ENCODE assay signal across 17 cellular contexts in genomic region chr5:6757414-6757969, GRCh38. TPM values are rescaled to one million over a fixed set of nuclear protein-coding genes. Genes with fewer than 3 reads are reported as not detected.
DNase-seq lines count a peak whose midpoint lies in the region; ATAC-seq, FAIRE-seq and TF ChIP-seq lines count a peak whose summit lies in the region.
"Had no signal": no experiment of that assay in that cellular context is flagged by ENCODE, and none has a peak within 500 bp of the region (broad histone marks: within the 10 kb centered on the region; RNA-seq: fewer than 3 reads in every experiment).

No MANE protein-coding gene starts in this region.

- H3K27me3 ChIP-seq in adipocyte (replicated peaks; ENCODE audit: control insufficient read depth, insufficient read depth, low read length) = no peaks in the 10 kb centered on the region
- no peaks in the 10 kb centered on the region for H3K27me3 ChIP-seq in liver (ENCODE audit: control insufficient read depth in 4 of 4, insufficient read depth in 4 of 4, low read length in 3 of 4)
- H3K27me3 ChIP-seq: BLaER1 treated with 17β-estradiol and CSF1 and Interleukin-3, amounts not matched to agents 10 nM and 100 nM had no signal

- 0 out of 6 replicates have a peak overlapping the region, but pooled peaks of 1 of the 2 experiments have one; percentile 27 for H3K27ac ChIP-seq in A549
- H3K27ac ChIP-seq in liver (ENCODE audit: low read depth in 1 of 2, low read length in 2 of 2) = peak overlapping the region; percentile 33 to 47
- H3K27ac ChIP-seq: BLaER1 treated with 17β-estradiol and CSF1 and Interleukin-3, amounts not matched to agents 10 nM and 100 nM; HL-60 had no signal

- peaks cover 0 to 1% of the 10 kb centered on the region in 2 donors for H3K9me3 Mint-ChIP-seq in stimulated activated naive B cell treated with anti-CD40 and anti-IgM and Interleukin-4, amounts not matched to agents 10 μg/mL and 1 μg/mL and 100 μg/mL, for 72 hours
- H3K9me3 Mint-ChIP-seq: CD4-positive, CD25-positive, alpha-beta regulatory T cell; HFFc6 had no signal

- TF ChIP-seq CTCF in A549 (IDR thresholded peaks at IDR 0.05) = no peak
- no peak for TF ChIP-seq CTCF in liver (IDR thresholded peaks at IDR 0.05; ENCODE audit: low read depth, low read length, missing input control)

- no peak for TF ChIP-seq POLR2A in A549 (IDR thresholded peaks at IDR 0.05; ENCODE audit: low read length)

- H3K4me3 ChIP-seq in A549 = no peak overlapping the region
- H3K4me3 ChIP-seq in adipocyte (ENCODE audit: low read length) = no peak overlapping the region
- no peak overlapping the region for H3K4me3 ChIP-seq in liver (ENCODE audit: low read depth in 1 of 3, low read length in 3 of 3)
- H3K4me3 ChIP-seq: BLaER1 treated with 17β-estradiol and CSF1 and Interleukin-3, amounts not matched to agents 10 nM and 100 nM had no signal

- peaks cover 45 to 67% of the 10 kb centered on the region in 2 donors for H3K36me3 Mint-ChIP-seq in stimulated activated naive B cell treated with anti-CD40 and anti-IgM and Interleukin-4, amounts not matched to agents 10 μg/mL and 1 μg/mL and 100 μg/mL, for 72 hours

- no peak overlapping the region for H3K4me2 ChIP-seq in A549
- H3K4me2 ChIP-seq: BLaER1 treated with 17β-estradiol and CSF1 and Interleukin-3, amounts not matched to agents 10 nM and 100 nM had no signal

- H3K9me3 ChIP-seq in A549 (no peaks in the 10 kb centered on the region), adipocyte (ENCODE audit: control insufficient read depth, low read length) (no peaks in the 10 kb centered on the region), liver (ENCODE audit: control insufficient read depth in 4 of 4, low read length in 3 of 4) (no peaks in the 10 kb centered on the region)

- peak overlapping the region; percentile 25 for H3K27ac Mint-ChIP-seq in stimulated activated naive B cell treated with anti-CD40 and anti-IgM and Interleukin-4, amounts not matched to agents 10 μg/mL and 1 μg/mL and 100 μg/mL, for 72 hours
- H3K27ac Mint-ChIP-seq: HFFc6 had no signal

- DNase-seq in A549 (ENCODE audit: low read depth in 1 of 2, low spot score in 1 of 2) = peak in 1 of 2 experiments; percentile 18
- peak; percentile 19 for DNase-seq in adipocyte (ENCODE audit: low read depth)
- no peak for DNase-seq in stimulated activated naive B cell treated with anti-CD40 and anti-IgM and Interleukin-4, amounts not matched to agents 10 μg/mL and 1 μg/mL and 100 μg/mL, for 72 hours
- no peak for DNase-seq in NCI-H2196 (lab: John Stamatoyannopoulos, UW; ENCODE audit: unreplicated experiment)
- no peak for DNase-seq in stimulated activated CD8-positive, alpha-beta memory T cell treated with anti-CD3 and anti-CD28 coated beads, Interleukin-4, amount 100 ng/mL, for 48 hours
- DNase-seq: 8988T; ACHN; CD4-positive, CD25-positive, alpha-beta regulatory T cell; DMS53; GF-D8; HCEC 1CT; HFFc6 had no signal

- 79% methylated on average over 8 of the region's 8 CpGs for WGBS in A549 (ENCODE audit: missing lambda C conversion rate)
- 67% methylated on average over 8 of the region's 8 CpGs for WGBS in liver

- no peak overlapping the region for H3K4me3 Mint-ChIP-seq in stimulated activated naive B cell treated with anti-CD40 and anti-IgM and Interleukin-4, amounts not matched to agents 10 μg/mL and 1 μg/mL and 100 μg/mL, for 72 hours
- H3K4me3 Mint-ChIP-seq: CD4-positive, CD25-positive, alpha-beta regulatory T cell; HFFc6 had no signal

- ATAC-seq in A549 (no peak), GM21723 (IDR thresholded peaks at IDR 0.05; ENCODE audit: unreplicated experiment) (no peak)
- ATAC-seq in stimulated activated naive B cell treated with anti-CD40 and anti-IgM and Interleukin-4, amounts not matched to agents 10 μg/mL and 1 μg/mL and 100 μg/mL, for 72 hours (replicated peaks) = no peak

- FAIRE-seq in A549 (lab: Jason Lieb, UNC) = no peak
- FAIRE-seq: GM19239 had no signal

- H3K4me1 ChIP-seq in A549 = peaks cover 11% of the 10 kb centered on the region
- H3K4me1 ChIP-seq in adipocyte (ENCODE audit: control insufficient read depth, insufficient read depth, low read length) = no peaks in the 10 kb centered on the region
- peaks cover 6 to 43% (median 32%) of the 10 kb centered on the region in 4 donors for H3K4me1 ChIP-seq in liver (ENCODE audit: control insufficient read depth in 4 of 4, insufficient read depth in 4 of 4, low read length in 3 of 4)

- no peaks in the 10 kb centered on the region for H3K27me3 Mint-ChIP-seq in stimulated activated naive B cell treated with anti-CD40 and anti-IgM and Interleukin-4, amounts not matched to agents 10 μg/mL and 1 μg/mL and 100 μg/mL, for 72 hours
- H3K27me3 Mint-ChIP-seq: CD4-positive, CD25-positive, alpha-beta regulatory T cell had no signal

- H3K4me1 Mint-ChIP-seq in stimulated activated naive B cell treated with anti-CD40 and anti-IgM and Interleukin-4, amounts not matched to agents 10 μg/mL and 1 μg/mL and 100 μg/mL, for 72 hours = peaks cover 2 to 7% of the 10 kb centered on the region in 2 donors
- H3K4me1 Mint-ChIP-seq: CD4-positive, CD25-positive, alpha-beta regulatory T cell had no signal

- POLR2A ChIA-PET in A549 (lab: Yijun Ruan, JAX) = no interaction called here

- TF ChIP-seq EP300 in A549 (IDR thresholded peaks at IDR 0.05) = no peak

- TF ChIP-seq RAD21 in A549 (conservative IDR thresholded peaks at IDR 0.05 in 1 of 2, IDR thresholded peaks at IDR 0.05 in 1 of 2) = no peak
- TF ChIP-seq RAD21 in liver (IDR thresholded peaks at IDR 0.05) = no peak

- H3K9ac ChIP-seq in adipocyte (ENCODE audit: low read length) (no peak overlapping the region), liver (ENCODE audit: low read depth in 1 of 2, low read length in 2 of 2) (no peak overlapping the region)
- H3K9ac ChIP-seq: BLaER1 treated with 17β-estradiol and CSF1 and Interleukin-3, amounts not matched to agents 10 nM and 100 nM had no signal

- H3K36me3 ChIP-seq in adipocyte (ENCODE audit: control insufficient read depth, insufficient read depth, low read length, severe bottlenecking) (peaks cover 65% of the 10 kb centered on the region), liver (ENCODE audit: control insufficient read depth in 4 of 4, insufficient read depth in 3 of 4, low read depth in 1 of 4, low read length in 3 of 4) (peaks cover 8 to 29% (median 26%) of the 10 kb centered on the region in 4 donors)

- CTCF ChIA-PET in A549 (lab: Yijun Ruan, JAX) = interaction anchor here (2.0 to 2.7 kb wide), 3 partner anchors 8 to 12 kb away, joined by 6 to 9 read pairs (median 7); no protein-coding TSS in a partner anchor

TF ChIP-seq in A549, 52 proteins besides CTCF, POLR2A, EP300 and RAD21:
- TF ChIP-seq RARB (CRISPR knock-in tag; IDR thresholded peaks at IDR 0.05) (no peak), GATA3 (IDR thresholded peaks at IDR 0.05; ENCODE audit: borderline replicate concordance) (no peak), ZFP36 (IDR thresholded peaks at IDR 0.05; ENCODE audit: borderline replicate concordance, partially characterized antibody) (no peak), EHMT2 (IDR thresholded peaks at IDR 0.05; ENCODE audit: low read depth) (no peak), E2F6 (IDR thresholded peaks at IDR 0.05; ENCODE audit: borderline replicate concordance, low read depth) (no peak), BHLHE40 (IDR thresholded peaks at IDR 0.05; ENCODE audit: low read depth, low read length) (no peak), CEBPB (IDR thresholded peaks at IDR 0.05) (peak; percentile 17 to 72; a peak in 3 of 4 replicates), PHF8 (IDR thresholded peaks at IDR 0.05; ENCODE audit: borderline replicate concordance, low read depth) (no peak)

TF ChIP-seq in liver, 16 proteins besides CTCF, POLR2A, EP300 and RAD21 (continues in another document):
- TF ChIP-seq EGR1 (IDR thresholded peaks at IDR 0.05; ENCODE audit: low read depth in 2 of 2) (no peak), TAF1 (conservative IDR thresholded peaks at IDR 0.05) (no peak), HNF4G (IDR thresholded peaks at IDR 0.05) (peak; percentile 17), SP1 (IDR thresholded peaks at IDR 0.05) (peak; percentile 54), YY1 (IDR thresholded peaks at IDR 0.05) (peak; percentile 27), RXRA (IDR thresholded peaks at IDR 0.05) (peak; percentile 42 to 57), JUND (IDR thresholded peaks at IDR 0.05) (peak; percentile 36 to 42), FOXA1 (IDR thresholded peaks at IDR 0.05) (peak; percentile 41), GABPA (IDR thresholded peaks at IDR 0.05 in 1 of 2, conservative IDR thresholded peaks at IDR 0.05 in 1 of 2) (no peak), NR2F2 (IDR thresholded peaks at IDR 0.05) (peak; percentile 22), MAX (IDR thresholded peaks at IDR 0.05) (no peak), HNF4A (conservative IDR thresholded peaks at IDR 0.05) (peak; percentile 76 to 78), ZBTB33 (IDR thresholded peaks at IDR 0.05) (no peak), FOXA2 (IDR thresholded peaks at IDR 0.05) (peak; percentile 41)

RNA-seq across cellular contexts. Expression of gene TENT4A, which starts 44.3 kb away (rescaled TPM):
- 7.2 and 11.8 TPM in 2 replicates for polyA plus RNA-seq in A549 (2011; rRNA removed)
- polyA plus RNA-seq in A549 (2012; cell fraction: cytosol; rRNA removed) = 7.1 and 10.0 TPM in 2 replicates
- polyA plus RNA-seq in A549 (2012; cell fraction: nucleus; rRNA removed) = 56.3 and 66.3 TPM in 2 replicates
- 15.2 to 18.8 TPM (median 16.4 TPM) in 3 replicates for polyA plus RNA-seq in A549 (2017; fragmentation: RNase III; extraction: RNeasy Plus Mini Kit Qiagen cat#74134 plus additional on column Dnase treatment)
- polyA minus RNA-seq in A549 (2011; rRNA and poly(A)+ RNA removed) = 16.8 and 17.7 TPM in 2 replicates
- total RNA-seq in liver = 10 to 100 TPM in 1 of 2 donors, 1 to 10 TPM in 1; 8.8 to 15.1 TPM
- polyA plus RNA-seq in liver = 1 to 10 TPM; 3.9 to 7.4 TPM
